8 cellular contexts compared by ENCODE assay signal in genomic region chr3:23992051-23992628, GRCh38. TPM values are rescaled to one million over a fixed set of nuclear protein-coding genes. Genes with fewer than 3 reads are reported as not detected.
DNase-seq lines count a peak whose midpoint lies in the region; ATAC-seq and TF ChIP-seq lines count a peak whose summit lies in the region.

No MANE protein-coding gene starts in this region.

- no peaks in the 10 kb centered on the region for H3K9me3 Mint-ChIP-seq in type B pancreatic cell
- no peaks in the 10 kb centered on the region for H3K9me3 Mint-ChIP-seq in activated T-helper 17 cell treated with anti-CD3 and anti-CD28 coated beads, Interleukin-2, amount 50 U/mL, for 72 hours
- H3K9me3 Mint-ChIP-seq in activated CD4-positive, alpha-beta T cell treated with anti-CD3 and anti-CD28 coated beads for 36 hours (ENCODE audit: low read depth) = no peaks in the 10 kb centered on the region

- intact Hi-C loops in left cardiac atrium (cut with DNase I) (loop anchor here in 1 of 2 donors (10.0 kb wide), 1 partner anchor 243 kb away; no protein-coding TSS in a partner anchor), Right ventricle myocardium superior (cut with DNase I) (no loop called here)
- intact Hi-C loops in activated CD4-positive, alpha-beta T cell treated with anti-CD3 and anti-CD28 coated beads for 36 hours (cut with DNase I, micrococcal nuclease) = loop anchor here in 1 of 2 experiments (10.0 kb wide), 2 partner anchors 503 to 1043 kb away; partner anchors contain the start of gene THRB

- TF ChIP-seq CTCF in type B pancreatic cell (conservative IDR thresholded peaks at IDR 0.05) = no peak

- peak overlapping the region; percentile 62 for H3K4me3 ChIP-seq in SK-N-MC

- peak overlapping the region; percentile 94 for H3K27ac ChIP-seq in SK-N-MC

- DNase-seq in left cardiac atrium (no peak), Right ventricle myocardium superior (no peak), SK-N-MC (ENCODE audit: low read depth, low spot score) (peak; percentile 63), hippocampal formation (lab: John Stamatoyannopoulos, UW) (peak; percentile 50 to 66), type B pancreatic cell (ENCODE audit: extremely low spot score, unreplicated experiment) (no peak), activated gamma-delta T cell (lab: John Stamatoyannopoulos, UW) (no peak)
- DNase-seq in activated CD4-positive, alpha-beta T cell treated with anti-CD3 and anti-CD28 coated beads for 36 hours = no peak

- no peaks in the 10 kb centered on the region for H3K9me3 ChIP-seq in SK-N-MC (ENCODE audit: low read depth, low read length)

- peaks cover 39% of the 10 kb centered on the region for H3K4me1 Mint-ChIP-seq in type B pancreatic cell (ENCODE audit: unreplicated experiment)
- H3K4me1 Mint-ChIP-seq in activated T-helper 17 cell treated with anti-CD3 and anti-CD28 coated beads, Interleukin-2, amount 50 U/mL, for 72 hours = no peaks in the 10 kb centered on the region
- H3K4me1 Mint-ChIP-seq in activated CD4-positive, alpha-beta T cell treated with anti-CD3 and anti-CD28 coated beads for 36 hours = peaks cover 6% of the 10 kb centered on the region

- ATAC-seq in left cardiac atrium (peak; percentile 29 to 38), Right ventricle myocardium superior (ENCODE audit: poor library complexity) (no peak)
- no peak for ATAC-seq in activated T-helper 17 cell treated with anti-CD3 and anti-CD28 coated beads, Interleukin-2, amount 50 U/mL, for 72 hours (replicated peaks)
- no peak for ATAC-seq in activated CD4-positive, alpha-beta T cell treated with anti-CD3 and anti-CD28 coated beads for 36 hours

- no peaks in the 10 kb centered on the region for H3K36me3 Mint-ChIP-seq in type B pancreatic cell
- H3K36me3 Mint-ChIP-seq in activated T-helper 17 cell treated with anti-CD3 and anti-CD28 coated beads, Interleukin-2, amount 50 U/mL, for 72 hours (ENCODE audit: low read depth) = no peaks in the 10 kb centered on the region
- no peaks in the 10 kb centered on the region for H3K36me3 Mint-ChIP-seq in activated CD4-positive, alpha-beta T cell treated with anti-CD3 and anti-CD28 coated beads for 36 hours (ENCODE audit: low read depth)

- H3K9ac ChIP-seq in SK-N-MC (ENCODE audit: insufficient read length) = peak overlapping the region; percentile 32

- peak overlapping the region; percentile 42 for H3K4me3 Mint-ChIP-seq in type B pancreatic cell
- H3K4me3 Mint-ChIP-seq in activated T-helper 17 cell treated with anti-CD3 and anti-CD28 coated beads, Interleukin-2, amount 50 U/mL, for 72 hours = no peak overlapping the region
- no peak overlapping the region for H3K4me3 Mint-ChIP-seq in activated CD4-positive, alpha-beta T cell treated with anti-CD3 and anti-CD28 coated beads for 36 hours

- peak overlapping the region; percentile 46 for H3K27ac Mint-ChIP-seq in type B pancreatic cell
- no peak overlapping the region for H3K27ac Mint-ChIP-seq in activated T-helper 17 cell treated with anti-CD3 and anti-CD28 coated beads, Interleukin-2, amount 50 U/mL, for 72 hours
- H3K27ac Mint-ChIP-seq in activated CD4-positive, alpha-beta T cell treated with anti-CD3 and anti-CD28 coated beads for 36 hours = no peak overlapping the region

- no peaks in the 10 kb centered on the region for H3K27me3 Mint-ChIP-seq in type B pancreatic cell
- no peaks in the 10 kb centered on the region for H3K27me3 Mint-ChIP-seq in activated T-helper 17 cell treated with anti-CD3 and anti-CD28 coated beads, Interleukin-2, amount 50 U/mL, for 72 hours
- no peaks in the 10 kb centered on the region for H3K27me3 Mint-ChIP-seq in activated CD4-positive, alpha-beta T cell treated with anti-CD3 and anti-CD28 coated beads for 36 hours

- CTCF ChIA-PET in activated CD4-positive, alpha-beta T cell treated with anti-CD3 and anti-CD28 coated beads for 36 hours (lab: Charles Lee) = interaction anchor here (1.0 to 1.3 kb wide), 2 partner anchors 23 to 245 kb away, joined by 5 read pairs; no protein-coding TSS in a partner anchor

- H3K36me3 ChIP-seq in SK-N-MC (ENCODE audit: insufficient read depth, low read length) = no peaks in the 10 kb centered on the region

- POLR2A ChIA-PET in activated CD4-positive, alpha-beta T cell treated with anti-CD3 and anti-CD28 coated beads for 36 hours (lab: Charles Lee) = no interaction called here

RNA-seq across cellular contexts. Expression of gene NR1D2, which starts 47.1 kb away (rescaled TPM):
- total RNA-seq in left cardiac atrium (10 to 100 TPM; 23.8 to 46.8 TPM), Right ventricle myocardium superior (47.1 TPM), type B pancreatic cell (ENCODE audit: low replicate concordance) (20.6 and 23.1 TPM in 2 replicates)
- total RNA-seq in activated T-helper 17 cell treated with anti-CD3 and anti-CD28 coated beads, Interleukin-2, amount 50 U/mL, for 72 hours = 10 to 100 TPM; 10.6 to 15.9 TPM
- 1 to 10 TPM; 2.4 to 2.7 TPM for total RNA-seq in activated CD4-positive, alpha-beta T cell treated with anti-CD3 and anti-CD28 coated beads for 36 hours

Comparison
In these comparisons a context has a peak if more than half of its experiments do, and no peak if none do; other contexts are left out.
1. ATAC-seq: peak in left cardiac atrium (2 of 2); none in Right ventricle myocardium superior (single experiment), activated T-helper 17 cell treated with anti-CD3 and anti-CD28 coated beads, Interleukin-2, amount 50 U/mL, for 72 hours (single experiment) and activated CD4-positive, alpha-beta T cell treated with anti-CD3 and anti-CD28 coated beads for 36 hours (single experiment).
2. DNase-seq: peak in SK-N-MC (single experiment) and hippocampal formation (2 of 2); none in left cardiac atrium (single experiment), Right ventricle myocardium superior (single experiment), type B pancreatic cell (single experiment), activated CD4-positive, alpha-beta T cell treated with anti-CD3 and anti-CD28 coated beads for 36 hours (single experiment) and activated gamma-delta T cell (single experiment).